In the genomic region with DNA sequence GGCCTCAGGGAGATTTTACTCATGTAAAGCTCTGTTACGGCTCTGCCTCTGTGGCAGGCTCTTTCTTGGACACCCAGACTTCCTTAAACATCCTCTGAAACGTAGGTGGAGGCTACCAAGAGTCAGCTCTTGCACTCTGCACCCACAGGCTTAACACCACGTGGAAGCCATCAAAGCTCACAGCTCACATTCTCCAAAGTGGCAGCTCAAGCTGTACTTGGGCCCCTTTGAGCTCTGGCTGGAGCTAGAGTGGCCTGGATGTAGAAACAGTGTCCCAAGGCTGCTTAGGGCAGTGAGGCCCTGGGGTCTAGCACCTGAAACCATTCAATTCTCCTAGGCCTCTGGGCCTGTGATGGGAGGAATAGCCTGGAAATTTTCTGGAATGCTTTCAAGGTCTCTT, we compare ENCODE assay signal across 37 cellular contexts.
"Had no signal": no experiment of that assay in that cellular context is flagged by ENCODE, and none has a peak within 500 bp of the region (broad histone marks: within the 10 kb centered on the region; RNA-seq: fewer than 3 reads in every experiment).

No MANE protein-coding gene starts in this region.

- ATAC-seq: activated CD8-positive, alpha-beta T cell treated with anti-CD3 and anti-CD28 coated beads for 36 hours; activated naive CD4-positive, alpha-beta T cell treated with anti-CD3 and anti-CD28 coated beads, Interleukin-2, amount 50 U/mL, for 72 hours; activated T-cell treated with anti-CD3 and anti-CD28 coated beads, Interleukin-2, amount 50 U/mL, for 4 hours; activated T-cell treated with anti-CD3 and anti-CD28 coated beads, Interleukin-2, amount 50 U/mL, for 72 hours; activated T-helper 17 cell treated with anti-CD3 and anti-CD28 coated beads, Interleukin-2, amount 50 U/mL, for 72 hours; body of pancreas had no signal

- H3K36me3 ChIP-seq: adrenal gland, brain microvascular endothelial cell, breast epithelium had no signal

- H3K27ac Mint-ChIP-seq: activated B cell treated with CpG ODN at 0.5 μM for 24 hours; activated CD4-positive, alpha-beta memory T cell treated with anti-CD3 and anti-CD28 coated beads for 36 hours; activated CD4-positive, alpha-beta T cell treated with anti-CD3 and anti-CD28 coated beads, Interleukin-2, amount 10 ng/mL, durations not matched to agents 24 days and 14 days; activated CD8-positive, alpha-beta T cell treated with anti-CD3 and anti-CD28 coated beads for 36 hours; activated naive CD4-positive, alpha-beta T cell treated with anti-CD3 and anti-CD28 coated beads for 36 hours; activated naive CD4-positive, alpha-beta T cell treated with anti-CD3 and anti-CD28 coated beads, Interleukin-2, amount 50 U/mL, for 72 hours; activated naive CD8-positive, alpha-beta T cell treated with anti-CD3 and anti-CD28 coated beads for 36 hours; activated T-cell treated with anti-CD3 and anti-CD28 coated beads, Interleukin-2, amount 50 U/mL, for 72 hours; activated T-helper 1 cell treated with anti-CD3 and anti-CD28 coated beads, Interleukin-12 subunit alpha, Interleukin-12 subunit beta, Interleukin-2, Interleukin-4 antibody, amounts not matched to agents 30 ng/mL and 10 ng/mL and 1 ng/mL, durations not matched to agents 14 hours and 24 hours and 36 hours; activated T-helper 17 cell treated with anti-CD3 and anti-CD28 coated beads, Interleukin-2, amount 50 U/mL, for 72 hours; T-helper 1 cell treated with Interleukin-12 subunit alpha and Interleukin-12 subunit beta and Interleukin-4 antibody, amounts not matched to agents 30 μg/mL and 1 μg/mL, for 36 hours; T-helper 2 cell treated with Interferon-gamma antibody and Interleukin-4, amounts not matched to agents 5 μg/mL and 100 μg/mL, for 36 hours had no signal

- FAIRE-seq: astrocyte, TTC549 had no signal

- H3K4me1 ChIP-seq: adrenal gland, body of pancreas, breast epithelium had no signal

- H3K4me3 Mint-ChIP-seq: activated B cell treated with CpG ODN at 0.5 μM for 24 hours; activated CD4-positive, alpha-beta memory T cell treated with anti-CD3 and anti-CD28 coated beads for 36 hours; activated CD4-positive, alpha-beta T cell treated with anti-CD3 and anti-CD28 coated beads, Interleukin-2, amount 10 ng/mL, durations not matched to agents 24 days and 14 days; activated CD8-positive, alpha-beta T cell treated with anti-CD3 and anti-CD28 coated beads for 36 hours; activated naive CD4-positive, alpha-beta T cell treated with anti-CD3 and anti-CD28 coated beads for 36 hours; activated naive CD8-positive, alpha-beta T cell treated with anti-CD3 and anti-CD28 coated beads for 36 hours; activated T-cell treated with anti-CD3 and anti-CD28 coated beads, Interleukin-2, amount 50 U/mL, for 4 hours; activated T-cell treated with anti-CD3 and anti-CD28 coated beads, Interleukin-2, amount 50 U/mL, for 72 hours; activated T-helper 1 cell treated with anti-CD3 and anti-CD28 coated beads, Interleukin-12 subunit alpha, Interleukin-12 subunit beta, Interleukin-2, Interleukin-4 antibody, amounts not matched to agents 30 ng/mL and 10 ng/mL and 1 ng/mL, durations not matched to agents 14 hours and 24 hours and 36 hours; activated T-helper 17 cell treated with anti-CD3 and anti-CD28 coated beads, Interleukin-2, amount 50 U/mL, for 72 hours; T-helper 1 cell treated with Interleukin-12 subunit alpha and Interleukin-12 subunit beta and Interleukin-4 antibody, amounts not matched to agents 30 μg/mL and 1 μg/mL, for 36 hours; T-helper 2 cell treated with Interferon-gamma antibody and Interleukin-4, amounts not matched to agents 5 μg/mL and 100 μg/mL, for 36 hours had no signal

- H3K36me3 Mint-ChIP-seq: activated CD4-positive, alpha-beta memory T cell treated with anti-CD3 and anti-CD28 coated beads for 36 hours; activated naive CD4-positive, alpha-beta T cell treated with anti-CD3 and anti-CD28 coated beads, Interleukin-2, amount 50 U/mL, for 72 hours; activated naive CD8-positive, alpha-beta T cell treated with anti-CD3 and anti-CD28 coated beads for 36 hours had no signal

- H3K4me3 ChIP-seq: adrenal gland, body of pancreas, breast epithelium had no signal

- H3K4me1 Mint-ChIP-seq: activated B cell treated with CpG ODN at 0.5 μM for 24 hours; activated CD4-positive, alpha-beta T cell treated with anti-CD3 and anti-CD28 coated beads, Interleukin-2, amount 10 ng/mL, durations not matched to agents 24 days and 14 days; activated naive CD8-positive, alpha-beta T cell treated with anti-CD3 and anti-CD28 coated beads for 36 hours; activated T-helper 17 cell treated with anti-CD3 and anti-CD28 coated beads, Interleukin-2, amount 50 U/mL, for 72 hours had no signal

- H3K27ac ChIP-seq: adrenal gland, body of pancreas, brain microvascular endothelial cell, breast epithelium, VCaP had no signal

- DNase-seq: activated B cell treated with CpG ODN at 0.5 μM for 24 hours; activated CD4-positive, alpha-beta memory T cell treated with anti-CD3 and anti-CD28 coated beads for 36 hours; activated CD4-positive, alpha-beta T cell treated with anti-CD3 and anti-CD28 coated beads for 4 hours; activated CD4-positive, alpha-beta T cell treated with anti-CD3 and anti-CD28 coated beads, Interleukin-2, amount 10 ng/mL, durations not matched to agents 24 days and 14 days; activated CD4-positive, alpha-beta T cell treated with anti-CD3 and anti-CD28 coated beads, Interleukin-2, amount 50 U/mL, for 1 hour; activated CD4-positive, alpha-beta T cell treated with anti-CD3 and anti-CD28 coated beads, Interleukin-2, amount 50 U/mL, for 4 hours; activated CD4-positive, CD25-positive, alpha-beta regulatory T cell treated with anti-CD3 and anti-CD28 coated beads, Interleukin-2, amount 50 U/mL, for 72 hours; activated CD8-positive, alpha-beta memory T cell treated with anti-CD3 and anti-CD28 coated beads, Interleukin-2, amount 50 U/mL, for 4 hours; activated CD8-positive, alpha-beta T cell treated with anti-CD3 and anti-CD28 coated beads for 36 hours; activated effector memory CD4-positive, alpha-beta T cell treated with anti-CD3 and anti-CD28 coated beads, Interleukin-2, amount 50 U/mL, for 16 hours; activated gamma-delta T cell treated with Interleukin-2 at 50 U/mL for 16 hours; activated naive CD4-positive, alpha-beta T cell; activated naive CD4-positive, alpha-beta T cell treated with anti-CD3 and anti-CD28 coated beads for 36 hours; activated naive CD4-positive, alpha-beta T cell treated with anti-CD3 and anti-CD28 coated beads, Interleukin-2, amount 50 U/mL, for 16 hours; activated naive CD8-positive, alpha-beta T cell treated with anti-CD3 and anti-CD28 coated beads for 36 hours; activated T-cell treated with anti-CD3 and anti-CD28 coated beads for 4 hours; activated T-cell treated with anti-CD3 and anti-CD28 coated beads, Interleukin-2, amount 50 U/mL, for 1 hour; activated T-cell treated with anti-CD3 and anti-CD28 coated beads, Interleukin-2, amount 50 U/mL, for 4 hours; activated T-cell treated with anti-CD3 and anti-CD28 coated beads, Interleukin-2, amount 50 U/mL, for 72 hours; adrenal gland; amniotic stem cell; aorta; body of pancreas; brain microvascular endothelial cell; central memory CD4-positive, alpha-beta T cell; T-helper 1 cell; T-helper 2 cell; T-helper 9 cell had no signal

- H3K9me3 Mint-ChIP-seq: activated B cell treated with CpG ODN at 0.5 μM for 24 hours; activated CD4-positive, alpha-beta memory T cell treated with anti-CD3 and anti-CD28 coated beads for 36 hours; activated CD4-positive, alpha-beta T cell treated with anti-CD3 and anti-CD28 coated beads, Interleukin-2, amount 10 ng/mL, durations not matched to agents 24 days and 14 days; activated CD8-positive, alpha-beta T cell treated with anti-CD3 and anti-CD28 coated beads for 36 hours; activated naive CD4-positive, alpha-beta T cell treated with anti-CD3 and anti-CD28 coated beads, Interleukin-2, amount 50 U/mL, for 72 hours; activated T-cell treated with anti-CD3 and anti-CD28 coated beads, Interleukin-2, amount 50 U/mL, for 4 hours; activated T-helper 1 cell treated with anti-CD3 and anti-CD28 coated beads, Interleukin-12 subunit alpha, Interleukin-12 subunit beta, Interleukin-2, Interleukin-4 antibody, amounts not matched to agents 30 ng/mL and 10 ng/mL and 1 ng/mL, durations not matched to agents 14 hours and 24 hours and 36 hours; activated T-helper 17 cell treated with anti-CD3 and anti-CD28 coated beads, Interleukin-2, amount 50 U/mL, for 72 hours; T-helper 1 cell treated with Interleukin-12 subunit alpha and Interleukin-12 subunit beta and Interleukin-4 antibody, amounts not matched to agents 30 μg/mL and 1 μg/mL, for 36 hours; T-helper 2 cell treated with Interferon-gamma antibody and Interleukin-4, amounts not matched to agents 5 μg/mL and 100 μg/mL, for 36 hours had no signal

- H3K27me3 ChIP-seq: adrenal gland, body of pancreas, brain microvascular endothelial cell, breast epithelium had no signal

- H3K9me3 ChIP-seq: adrenal gland, body of pancreas, breast epithelium had no signal
